Comparison of ENCODE assay signal across 8 cellular contexts in the genomic region with DNA sequence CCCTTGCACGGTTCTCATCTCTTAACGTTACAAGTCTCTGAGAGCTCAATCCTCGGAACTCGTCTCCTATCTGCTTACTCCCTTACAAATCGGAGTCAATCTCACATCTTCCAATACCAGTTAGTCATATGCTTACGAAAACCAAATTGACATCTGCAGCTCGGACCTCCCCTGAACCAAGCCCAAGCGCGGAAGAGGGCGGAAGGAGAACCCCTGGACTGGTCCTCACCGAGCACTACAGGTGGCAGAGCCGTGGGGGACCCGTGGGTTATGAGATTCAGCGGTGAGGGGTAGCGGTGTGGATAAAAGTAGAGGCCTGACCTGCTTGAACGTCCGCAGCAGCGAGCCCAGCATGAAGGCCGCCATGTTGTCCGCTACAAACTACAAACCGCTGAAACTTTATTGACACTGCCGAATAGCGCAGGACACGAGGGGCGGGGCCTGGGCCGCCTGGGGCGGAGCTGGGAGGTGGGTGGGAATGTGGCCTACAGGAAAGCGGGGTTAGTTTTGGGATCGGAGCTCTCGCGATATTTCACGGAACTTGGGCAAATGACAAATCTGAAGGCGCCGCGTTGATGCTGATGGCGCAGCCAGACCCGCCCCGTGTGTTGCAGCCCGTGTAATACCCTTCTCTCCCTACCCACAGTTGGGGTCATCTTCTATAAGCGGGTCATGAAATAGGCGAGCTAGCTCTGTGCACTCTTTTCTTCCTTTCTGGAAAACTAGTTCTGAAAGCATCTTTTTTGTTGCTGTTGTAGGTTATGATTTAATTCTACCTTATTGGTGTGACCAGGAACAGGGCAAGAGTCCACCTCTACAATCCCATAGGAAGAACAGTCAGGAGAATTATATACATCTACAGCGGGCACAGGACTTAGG. TPM values are rescaled to one million over a fixed set of nuclear protein-coding genes. Genes with fewer than 3 reads are reported as not detected.
A peak's percentile ranks its signal among the peaks of the same experiment; 100 is the strongest.
DNase-seq lines count a peak whose midpoint lies in the region; ATAC-seq and TF ChIP-seq lines count a peak whose summit lies in the region.

A gene (minus strand): TSS at position 383 of the 879 bp plus-strand sequence. CDS start 17 bp downstream, at position 366.

- BruUV-seq in OCI-LY7 (replicated peaks; lab: Mats Ljungman, UMichigan): TSS peak; percentile 84

- peak within 1 kb of the TSS; percentile 64 for H3K27ac ChIP-seq in OCI-LY7 (ENCODE audit: low read depth, low read length, poor library complexity, severe bottlenecking)

- peak within 1 kb of the TSS; percentile 89 for H3K4me2 ChIP-seq in OCI-LY7 (ENCODE audit: low read length)

- H3K9me3 ChIP-seq in OCI-LY7 (ENCODE audit: low read length): no peaks in the 10 kb centered on the region

- H3K79me2 ChIP-seq in OCI-LY7 (ENCODE audit: insufficient read depth, low read depth, low read length): peaks cover 34% of the 10 kb centered on the region

- peak; percentile 87 for ATAC-seq in GM21526 (IDR thresholded peaks at IDR 0.05; ENCODE audit: low FRiP score, unreplicated experiment)

- peak; percentile 99 for DNase-seq in DMS 273 (lab: John Stamatoyannopoulos, UW; ENCODE audit: unreplicated experiment)
- DNase-seq in HuH-7.5 (ENCODE audit: low spot score): peak; percentile 56
- DNase-seq in OCI-LY7 (ENCODE audit: low spot score): peak; percentile 99
- peak; percentile 97 for DNase-seq in activated T-cell treated with anti-CD3 and anti-CD28 coated beads for 1 hour (ENCODE audit: low read depth)
- DNase-seq in epidermal melanocyte (ENCODE audit: insufficient read length, low spot score): peak; percentile 93
- peak; percentile 95 for DNase-seq in middle frontal gyrus (ENCODE audit: extremely low spot score, low spot score)
- peak; percentile 96 to 98 for DNase-seq in stimulated activated CD8-positive, alpha-beta memory T cell treated with anti-CD3 and anti-CD28 coated beads, Interleukin-2, amount 100 ng/mL, for 48 hours (ENCODE audit: low read depth in 2 of 2)

- H3K4me1 ChIP-seq in OCI-LY7 (ENCODE audit: insufficient read depth, low read length, poor library complexity, severe bottlenecking): peaks cover 18% of the 10 kb centered on the region

- H3K9me2 ChIP-seq in OCI-LY7 (ENCODE audit: insufficient read depth, low read length): no peaks in the 10 kb centered on the region

- POLR2A ChIA-PET in OCI-LY7 (lab: Charles Lee): interaction anchor here (0.5 to 2.2 kb wide), 17 partner anchors 9 to 1155 kb away, joined by 3 to 27 read pairs (median 3); a partner anchor contains a TSS

- H4K20me1 ChIP-seq in OCI-LY7 (ENCODE audit: insufficient read depth, low read length): no peaks in the 10 kb centered on the region

- no peak for TF ChIP-seq CTCF in OCI-LY7 (conservative IDR thresholded peaks at IDR 0.05; ENCODE audit: low read length)

- intact Hi-C loops in OCI-LY7 (cut with micrococcal nuclease; ENCODE audit: unreplicated experiment): loop anchor here (2.0 to 10.0 kb wide), 2 partner anchors 22 to 1182 kb away; a partner anchor contains a TSS

- peaks cover 10% of the 10 kb centered on the region; the same call in 1 of the 2 replicates for H3K36me3 ChIP-seq in OCI-LY7 (ENCODE audit: insufficient read depth, low read length)

- peak within 1 kb of the TSS; percentile 96 for H3K4me3 ChIP-seq in OCI-LY7 (ENCODE audit: low read depth, low read length, poor library complexity, severe bottlenecking)

- H2AFZ ChIP-seq in OCI-LY7 (ENCODE audit: low read length): peak within 1 kb of the TSS; percentile 98

- CTCF ChIA-PET in OCI-LY7 (lab: Charles Lee; ENCODE audit: unreplicated experiment): interaction anchor here (0.6 to 1.6 kb wide), 5 partner anchors 22 to 346 kb away, joined by 3 to 5 read pairs (median 3); no protein-coding TSS in a partner anchor

RNA-seq across cellular contexts. Expression of the gene that starts here (rescaled TPM):
- 35.5 and 43.7 TPM in 2 replicates for total RNA-seq in OCI-LY7 (2014; rRNA removed; shearing (Covaris generic))
- total RNA-seq in OCI-LY7 (2022): 47.1 and 49.6 TPM in 2 replicates

Comparison
In these comparisons a context has a peak if more than half of its experiments do, and no peak if none do; other contexts are left out.
1. Peak in every context shown above with its lines: DNase-seq, ATAC-seq, H3K4me3 ChIP-seq and H3K27ac ChIP-seq.